ENCODE assay signal across 11 cellular contexts in genomic region chr10:789831-790701, GRCh38.
DNase-seq lines count a peak whose midpoint lies in the region; ATAC-seq and TF ChIP-seq lines count a peak whose summit lies in the region.
"Had no signal": no experiment of that assay in that cellular context is flagged by ENCODE, and none has a peak within 500 bp of the region (broad histone marks: within the 10 kb centered on the region; RNA-seq: fewer than 3 reads in every experiment).

No MANE protein-coding gene starts in this region.

- H3K4me1 ChIP-seq in SK-N-SH (ENCODE audit: control insufficient read depth in 1 of 2, insufficient read depth in 2 of 2, low read depth in 1 of 2, low read length in 1 of 2) (peaks cover 0 to 15% of the 10 kb centered on the region in 2 experiments; a peak in 1 of 4 replicates), sigmoid colon (peaks cover 0 to 19% (median 6%) of the 10 kb centered on the region in 4 donors)

- H3F3A ChIP-seq in SK-N-SH (replicated peaks; ENCODE audit: insufficient read depth), result no peaks in the 10 kb centered on the region

- no peak for TF ChIP-seq POLR2A in sigmoid colon (IDR thresholded peaks at IDR 0.05)

- H3K4me3 ChIP-seq in SK-N-SH (ENCODE audit: low read depth in 2 of 2, low read length in 1 of 2), result no peak overlapping the region
- H3K4me3 ChIP-seq in sigmoid colon, result peak overlapping the region in 1 of 4 donors; percentile 50

- H3K27me3 ChIP-seq in SK-N-SH (ENCODE audit: insufficient read depth) (no peaks in the 10 kb centered on the region), sigmoid colon (no peaks in the 10 kb centered on the region)

- CTCF ChIA-PET in SK-N-SH (lab: Yijun Ruan, JAX), result interaction anchor here (0.6 to 3.9 kb wide), 34 partner anchors 12 to 626 kb away, joined by 3 to 54 read pairs (median 4); no protein-coding TSS in a partner anchor

- no peaks in the 10 kb centered on the region for H3K9me2 ChIP-seq in SK-N-SH

- DNase-seq in DMS53 treated with DMSO at 0.1 percent for 48 hours (lab: John Stamatoyannopoulos, UW; ENCODE audit: unreplicated experiment), result peak; percentile 13
- DNase-seq in SK-N-SH, result peak; percentile 50
- DNase-seq in iPS-NIHi7 (ENCODE audit: extremely low spot score), result peak; percentile 38
- peak; percentile 57 for DNase-seq in sigmoid colon
- DNase-seq in putamen (ENCODE audit: low spot score), result no peak
- DNase-seq in SIG-M5 (lab: John Stamatoyannopoulos, UW), result no peak
- DNase-seq: activated CD4-positive, alpha-beta T cell treated with anti-CD3 and anti-CD28 coated beads, Interleukin-2, amount 50 U/mL, for 1 hour; CD8-positive, alpha-beta memory T cell had no signal

- POLR2A ChIA-PET in SK-N-SH (lab: Yijun Ruan, JAX), result no interaction called here

- H2AFZ ChIP-seq in SK-N-SH (ENCODE audit: low read depth), result no peak overlapping the region

- no peaks in the 10 kb centered on the region for H3K79me2 ChIP-seq in SK-N-SH (ENCODE audit: insufficient read depth)

- H3K36me3 ChIP-seq in SK-N-SH (replicated peaks in 1 of 2; ENCODE audit: control insufficient read depth in 1 of 2, insufficient read depth in 2 of 2, low read length in 1 of 2) (no peaks in the 10 kb centered on the region), sigmoid colon (no peaks in the 10 kb centered on the region)
- H3K36me3 ChIP-seq: thoracic aorta had no signal

- no peak for TF ChIP-seq EP300 in SK-N-SH (IDR thresholded peaks at IDR 0.05; ENCODE audit: borderline replicate concordance in 1 of 2, low read depth in 1 of 2, low read length in 1 of 2)
- TF ChIP-seq EP300 in sigmoid colon (IDR thresholded peaks at IDR 0.05), result no peak

- H3K27ac ChIP-seq in SK-N-SH (ENCODE audit: low read depth in 2 of 2, low read length in 1 of 2) (no peak overlapping the region), sigmoid colon (peak overlapping the region in 1 of 4 donors; percentile 63)
- H3K27ac ChIP-seq: thoracic aorta had no signal

- ATAC-seq in GM18519 (IDR thresholded peaks at IDR 0.05; ENCODE audit: low FRiP score, unreplicated experiment) (no peak), HG03354 (IDR thresholded peaks at IDR 0.05; ENCODE audit: poor library complexity, severe bottlenecking, unreplicated experiment) (no peak)

- no peaks in the 10 kb centered on the region for H4K20me1 ChIP-seq in SK-N-SH (ENCODE audit: insufficient read depth)

- H3K9ac ChIP-seq in SK-N-SH, result no peak overlapping the region

- TF ChIP-seq RAD21 in SK-N-SH (IDR thresholded peaks at IDR 0.05; ENCODE audit: low read length), result no peak

- intact Hi-C loops in sigmoid colon (cut with DNase I), result loop anchor here (5.0 to 10.0 kb wide), 4 partner anchors 98 to 415 kb away; no protein-coding TSS in a partner anchor

- H3K9me3 ChIP-seq in SK-N-SH, result no peaks in the 10 kb centered on the region
- H3K9me3 ChIP-seq in sigmoid colon, result no peaks in the 10 kb centered on the region
- H3K9me3 ChIP-seq: thoracic aorta had no signal

- no peak overlapping the region for H3K4me2 ChIP-seq in SK-N-SH

- WGBS in SK-N-SH (ENCODE audit: low lambda C conversion rate), result 80% methylated on average over 26 of the region's 30 CpGs
- WGBS in sigmoid colon, 2 donors, result 40 to 76% methylated on average over 30 of the region's 30 CpGs

- no peak for TF ChIP-seq CTCF in SK-N-SH (IDR thresholded peaks at IDR 0.05)
- no peak for TF ChIP-seq CTCF in sigmoid colon (IDR thresholded peaks at IDR 0.05)

TF ChIP-seq in SK-N-SH, 30 proteins besides CTCF, POLR2A, EP300 and RAD21:
- no peak for TF ChIP-seq MXI1 (IDR thresholded peaks at IDR 0.05; ENCODE audit: low read depth, low read length)
- TF ChIP-seq USF2 (IDR thresholded peaks at IDR 0.05; ENCODE audit: borderline replicate concordance, low read depth, low read length), result no peak

Comparison
In these comparisons a context has a peak if more than half of its experiments do, and no peak if none do; other contexts are left out.
1. DNase-seq: peak in DMS53 treated with DMSO at 0.1 percent for 48 hours (single experiment), SK-N-SH (single experiment), iPS-NIHi7 (single experiment) and sigmoid colon (single experiment); none in putamen (single experiment) and SIG-M5 (single experiment).